34 cellular contexts compared by ENCODE assay signal in the genomic region with DNA sequence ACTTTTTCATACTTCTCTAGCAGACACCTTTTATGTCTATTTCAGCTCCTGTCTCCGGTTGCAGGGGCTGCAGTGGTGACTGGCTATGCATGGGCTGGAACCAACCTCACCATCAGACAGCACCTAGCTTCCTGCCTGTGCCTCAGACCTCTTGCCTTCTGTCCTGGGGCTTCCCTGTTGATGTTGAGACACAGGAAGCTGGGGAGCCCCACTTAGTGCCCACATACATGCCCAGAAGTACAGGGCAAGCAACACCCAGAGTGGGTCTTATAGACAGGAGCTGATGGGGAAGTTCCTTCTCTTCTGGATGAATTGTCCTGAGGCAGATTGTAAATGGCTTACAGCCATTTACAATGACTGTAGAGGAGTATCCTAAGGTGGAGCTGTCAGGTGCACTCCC.
"Had no signal": no experiment of that assay in that cellular context is flagged by ENCODE, and none has a peak within 500 bp of the region (broad histone marks: within the 10 kb centered on the region; RNA-seq: fewer than 3 reads in every experiment).

No MANE protein-coding gene starts in this region.

- H3K4me1 ChIP-seq: ascending aorta had no signal

- H3K9me3 Mint-ChIP-seq: activated B cell treated with CpG ODN at 0.5 μM for 24 hours; activated CD4-positive, alpha-beta memory T cell treated with anti-CD3 and anti-CD28 coated beads for 36 hours; activated CD4-positive, alpha-beta T cell treated with anti-CD3 and anti-CD28 coated beads, Interleukin-2, amount 10 ng/mL, durations not matched to agents 24 days and 14 days; activated CD8-positive, alpha-beta T cell treated with anti-CD3 and anti-CD28 coated beads for 36 hours; activated naive CD4-positive, alpha-beta T cell treated with anti-CD3 and anti-CD28 coated beads, Interleukin-2, amount 10 ng/mL, durations not matched to agents 7 days and 5 days; activated naive CD4-positive, alpha-beta T cell treated with anti-CD3 and anti-CD28 coated beads, Interleukin-2, amount 50 U/mL, for 24 hours; activated naive CD8-positive, alpha-beta T cell treated with anti-CD3 and anti-CD28 coated beads, Interleukin-2, amount 10 ng/mL, durations not matched to agents 7 days and 5 days; activated naive CD8-positive, alpha-beta T cell treated with anti-CD3 and anti-CD28 coated beads, Interleukin-2, amount 50 U/mL, for 24 hours; activated T-cell treated with anti-CD3 and anti-CD28 coated beads, Interleukin-2, amount 50 U/mL, for 4 hours; activated T-cell treated with anti-CD3 and anti-CD28 coated beads, Interleukin-2, amount 50 U/mL, for 72 hours; activated T-helper 1 cell treated with anti-CD3 and anti-CD28 coated beads, Interleukin-12 subunit alpha, Interleukin-12 subunit beta, Interleukin-2, Interleukin-4 antibody, amounts not matched to agents 30 ng/mL and 10 ng/mL and 1 ng/mL, durations not matched to agents 14 hours and 24 hours and 36 hours; brain; central memory CD8-positive, alpha-beta T cell; T-cell; T-helper 2 cell treated with Interferon-gamma antibody and Interleukin-4, amounts not matched to agents 5 μg/mL and 100 μg/mL, for 36 hours had no signal

- ATAC-seq: activated CD8-positive, alpha-beta T cell treated with anti-CD3 and anti-CD28 coated beads for 36 hours; activated naive CD8-positive, alpha-beta T cell treated with anti-CD3 and anti-CD28 coated beads, Interleukin-2, amount 50 U/mL, for 24 hours; activated T-cell treated with anti-CD3 and anti-CD28 coated beads, Interleukin-2, amount 50 U/mL, for 4 hours; activated T-cell treated with anti-CD3 and anti-CD28 coated beads, Interleukin-2, amount 50 U/mL, for 72 hours; T-cell had no signal

- H3K9me3 ChIP-seq: ascending aorta had no signal

- H3K4me1 Mint-ChIP-seq: activated B cell treated with CpG ODN at 0.5 μM for 24 hours; activated CD4-positive, alpha-beta T cell treated with anti-CD3 and anti-CD28 coated beads, Interleukin-2, amount 10 ng/mL, durations not matched to agents 24 days and 14 days; activated naive CD4-positive, alpha-beta T cell treated with anti-CD3 and anti-CD28 coated beads, Interleukin-2, amount 10 ng/mL, durations not matched to agents 7 days and 5 days; activated naive CD4-positive, alpha-beta T cell treated with anti-CD3 and anti-CD28 coated beads, Interleukin-2, amount 50 U/mL, for 24 hours; activated naive CD8-positive, alpha-beta T cell treated with anti-CD3 and anti-CD28 coated beads, Interleukin-2, amount 50 U/mL, for 24 hours; brain; central memory CD8-positive, alpha-beta T cell; T-cell had no signal

- H3K27ac Mint-ChIP-seq: activated B cell treated with CpG ODN at 0.5 μM for 24 hours; activated CD4-positive, alpha-beta memory T cell treated with anti-CD3 and anti-CD28 coated beads for 36 hours; activated CD4-positive, alpha-beta T cell treated with anti-CD3 and anti-CD28 coated beads, Interleukin-2, amount 10 ng/mL, durations not matched to agents 24 days and 14 days; activated CD8-positive, alpha-beta T cell treated with anti-CD3 and anti-CD28 coated beads for 36 hours; activated naive CD4-positive, alpha-beta T cell treated with anti-CD3 and anti-CD28 coated beads, Interleukin-2, amount 10 ng/mL, durations not matched to agents 7 days and 5 days; activated naive CD8-positive, alpha-beta T cell; activated naive CD8-positive, alpha-beta T cell treated with anti-CD3 and anti-CD28 coated beads, Interleukin-2, amount 10 ng/mL, durations not matched to agents 7 days and 5 days; activated naive CD8-positive, alpha-beta T cell treated with anti-CD3 and anti-CD28 coated beads, Interleukin-2, amount 50 U/mL, for 24 hours; activated T-cell treated with anti-CD3 and anti-CD28 coated beads, Interleukin-2, amount 50 U/mL, for 72 hours; activated T-helper 1 cell treated with anti-CD3 and anti-CD28 coated beads, Interleukin-12 subunit alpha, Interleukin-12 subunit beta, Interleukin-2, Interleukin-4 antibody, amounts not matched to agents 30 ng/mL and 10 ng/mL and 1 ng/mL, durations not matched to agents 14 hours and 24 hours and 36 hours; brain; T-cell; T-helper 2 cell treated with Interferon-gamma antibody and Interleukin-4, amounts not matched to agents 5 μg/mL and 100 μg/mL, for 36 hours had no signal

- H3K36me3 ChIP-seq: ascending aorta, cardiac muscle cell had no signal

- H3K27me3 Mint-ChIP-seq: activated CD8-positive, alpha-beta T cell treated with anti-CD3 and anti-CD28 coated beads for 36 hours had no signal

- H3K4me3 ChIP-seq: ascending aorta, cardiac muscle cell had no signal

- H3K36me3 Mint-ChIP-seq: activated CD4-positive, alpha-beta memory T cell treated with anti-CD3 and anti-CD28 coated beads for 36 hours; activated naive CD4-positive, alpha-beta T cell treated with anti-CD3 and anti-CD28 coated beads, Interleukin-2, amount 10 ng/mL, durations not matched to agents 7 days and 5 days; activated naive CD4-positive, alpha-beta T cell treated with anti-CD3 and anti-CD28 coated beads, Interleukin-2, amount 50 U/mL, for 24 hours; activated naive CD8-positive, alpha-beta T cell; activated naive CD8-positive, alpha-beta T cell treated with anti-CD3 and anti-CD28 coated beads, Interleukin-2, amount 10 ng/mL, durations not matched to agents 7 days and 5 days; brain; T-cell had no signal

- DNase-seq: activated B cell treated with CpG ODN at 0.5 μM for 24 hours; activated CD4-positive, alpha-beta memory T cell treated with anti-CD3 and anti-CD28 coated beads for 36 hours; activated CD4-positive, alpha-beta T cell treated with anti-CD3 and anti-CD28 coated beads for 4 hours; activated CD4-positive, alpha-beta T cell treated with anti-CD3 and anti-CD28 coated beads, Interleukin-2, amount 10 ng/mL, durations not matched to agents 24 days and 14 days; activated CD4-positive, alpha-beta T cell treated with anti-CD3 and anti-CD28 coated beads, Interleukin-2, amount 50 U/mL, for 1 hour; activated CD4-positive, alpha-beta T cell treated with anti-CD3 and anti-CD28 coated beads, Interleukin-2, amount 50 U/mL, for 4 hours; activated CD4-positive, CD25-positive, alpha-beta regulatory T cell treated with anti-CD3 and anti-CD28 coated beads, Interleukin-2, amount 50 U/mL, for 72 hours; activated CD8-positive, alpha-beta memory T cell treated with anti-CD3 and anti-CD28 coated beads, Interleukin-2, amount 50 U/mL, for 4 hours; activated CD8-positive, alpha-beta T cell treated with anti-CD3 and anti-CD28 coated beads for 36 hours; activated effector memory CD4-positive, alpha-beta T cell treated with anti-CD3 and anti-CD28 coated beads, Interleukin-2, amount 50 U/mL, for 16 hours; activated gamma-delta T cell treated with Interleukin-2 at 50 U/mL for 16 hours; activated naive CD4-positive, alpha-beta T cell treated with anti-CD3 and anti-CD28 coated beads, Interleukin-2, amount 10 ng/mL, durations not matched to agents 7 days and 5 days; activated naive CD4-positive, alpha-beta T cell treated with Interleukin-2 at 50 U/mL for 16 hours; activated naive CD8-positive, alpha-beta T cell treated with anti-CD3 and anti-CD28 coated beads, Interleukin-2, amount 10 ng/mL, durations not matched to agents 7 days and 5 days; activated naive CD8-positive, alpha-beta T cell treated with anti-CD3 and anti-CD28 coated beads, Interleukin-2, amount 50 U/mL, for 24 hours; activated T-cell treated with anti-CD3 and anti-CD28 coated beads for 4 hours; activated T-cell treated with anti-CD3 and anti-CD28 coated beads, Interleukin-2, amount 50 U/mL, for 1 hour; activated T-cell treated with anti-CD3 and anti-CD28 coated beads, Interleukin-2, amount 50 U/mL, for 4 hours; activated T-cell treated with anti-CD3 and anti-CD28 coated beads, Interleukin-2, amount 50 U/mL, for 72 hours; amygdala; anterior cingulate cortex; caudate nucleus; cerebellar nuclear complex; T-cell; T-helper 2 cell; T-helper 9 cell had no signal

- H3K27me3 ChIP-seq: ascending aorta, cardiac muscle cell had no signal

- H3K4me3 Mint-ChIP-seq: activated B cell treated with CpG ODN at 0.5 μM for 24 hours; activated CD4-positive, alpha-beta memory T cell treated with anti-CD3 and anti-CD28 coated beads for 36 hours; activated CD4-positive, alpha-beta T cell treated with anti-CD3 and anti-CD28 coated beads, Interleukin-2, amount 10 ng/mL, durations not matched to agents 24 days and 14 days; activated CD8-positive, alpha-beta T cell treated with anti-CD3 and anti-CD28 coated beads for 36 hours; activated naive CD4-positive, alpha-beta T cell treated with anti-CD3 and anti-CD28 coated beads, Interleukin-2, amount 10 ng/mL, durations not matched to agents 7 days and 5 days; activated naive CD4-positive, alpha-beta T cell treated with anti-CD3 and anti-CD28 coated beads, Interleukin-2, amount 50 U/mL, for 24 hours; activated naive CD8-positive, alpha-beta T cell; activated naive CD8-positive, alpha-beta T cell treated with anti-CD3 and anti-CD28 coated beads, Interleukin-2, amount 10 ng/mL, durations not matched to agents 7 days and 5 days; activated naive CD8-positive, alpha-beta T cell treated with anti-CD3 and anti-CD28 coated beads, Interleukin-2, amount 50 U/mL, for 24 hours; activated T-cell treated with anti-CD3 and anti-CD28 coated beads, Interleukin-2, amount 50 U/mL, for 4 hours; activated T-cell treated with anti-CD3 and anti-CD28 coated beads, Interleukin-2, amount 50 U/mL, for 72 hours; activated T-helper 1 cell treated with anti-CD3 and anti-CD28 coated beads, Interleukin-12 subunit alpha, Interleukin-12 subunit beta, Interleukin-2, Interleukin-4 antibody, amounts not matched to agents 30 ng/mL and 10 ng/mL and 1 ng/mL, durations not matched to agents 14 hours and 24 hours and 36 hours; brain; central memory CD8-positive, alpha-beta T cell; T-cell; T-helper 2 cell treated with Interferon-gamma antibody and Interleukin-4, amounts not matched to agents 5 μg/mL and 100 μg/mL, for 36 hours had no signal
